ENCODE assay signal across 16 cellular contexts in genomic region chr6:134577998-134578397, GRCh38.
A peak's percentile ranks its signal among the peaks of the same experiment; 100 is the strongest.
DNase-seq lines count a peak whose midpoint lies in the region; FAIRE-seq and TF ChIP-seq lines count a peak whose summit lies in the region.
"Had no signal": no experiment of that assay in that cellular context is flagged by ENCODE, and none has a peak within 500 bp of the region (broad histone marks: within the 10 kb centered on the region; RNA-seq: fewer than 3 reads in every experiment).

No MANE protein-coding gene starts in this region.

- FAIRE-seq in kidney (lab: Jason Lieb, UNC) = no peak
- FAIRE-seq: RCC 7860 had no signal

- no peaks in the 10 kb centered on the region for H3K27me3 ChIP-seq in neural progenitor cell
- H3K27me3 ChIP-seq: ovary, spleen had no signal

- no peak overlapping the region for H2AFZ ChIP-seq in neural progenitor cell (replicated peaks)

- peak; percentile 21 for DNase-seq in NCI-H82 (lab: John Stamatoyannopoulos, UW)
- no peak for DNase-seq in NCI-H82 treated with DMSO at 0.1 percent for 48 hours (lab: John Stamatoyannopoulos, UW; ENCODE audit: unreplicated experiment)
- DNase-seq in NCI-H226 = peak; percentile 17
- no peak for DNase-seq in epithelial cell of proximal tubule (ENCODE audit: low read depth)
- DNase-seq in neural progenitor cell (ENCODE audit: low spot score) = peak; percentile 6
- no peak for DNase-seq in stimulated activated CD4-positive, alpha-beta T cell treated with anti-CD3 and anti-CD28 coated beads, Interleukin-4, amount 100 ng/mL, for 4 hours
- DNase-seq in kidney = no peak
- DNase-seq in NCI-H2029 (lab: John Stamatoyannopoulos, UW) = no peak
- DNase-seq: activated CD4-positive, alpha-beta T cell treated with anti-CD3 and anti-CD28 coated beads, Interleukin-2, amount 10 ng/mL, durations not matched to agents 24 days and 14 days; cortex of kidney; NCI-H1092; NCI-H446 treated with DMSO at 0.1 percent for 48 hours; ovary; spleen; T-helper 9 cell had no signal

- no peak overlapping the region for H3K4me2 ChIP-seq in neural progenitor cell

- H3K9me3 Mint-ChIP-seq in neural progenitor cell = no peaks in the 10 kb centered on the region

- H3K9me3 ChIP-seq in neural progenitor cell (ENCODE audit: low read depth) = no peaks in the 10 kb centered on the region
- H3K9me3 ChIP-seq in kidney (ENCODE audit: control insufficient read depth in 1 of 2, low read length in 2 of 2) = no peaks in the 10 kb centered on the region
- H3K9me3 ChIP-seq: ovary, spleen had no signal

- H4K20me1 ChIP-seq in neural progenitor cell (ENCODE audit: low read depth) = no peaks in the 10 kb centered on the region

- intact Hi-C loops in kidney (cut with DNase I) = no loop called here

- H3K27ac Mint-ChIP-seq in neural progenitor cell = no peak overlapping the region
- H3K27ac Mint-ChIP-seq: activated CD4-positive, alpha-beta T cell treated with anti-CD3 and anti-CD28 coated beads, Interleukin-2, amount 10 ng/mL, durations not matched to agents 24 days and 14 days had no signal

- H3K9ac ChIP-seq in neural progenitor cell (no peak overlapping the region), kidney (ENCODE audit: low read length in 2 of 2) (no peak overlapping the region)

- H3K4me1 ChIP-seq in neural progenitor cell (no peaks in the 10 kb centered on the region), kidney (ENCODE audit: control insufficient read depth in 1 of 2, insufficient read depth in 1 of 2, low read depth in 1 of 2, low read length in 2 of 2) (no peaks in the 10 kb centered on the region)
- H3K4me1 ChIP-seq: spleen had no signal

- H3K4me3 ChIP-seq in epithelial cell of proximal tubule (ENCODE audit: low read depth, low read length) (no peak overlapping the region), neural progenitor cell (no peak overlapping the region), kidney (ENCODE audit: low read length in 2 of 2) (no peak overlapping the region)
- H3K4me3 ChIP-seq: ovary, spleen had no signal

- peak; percentile 42 for TF ChIP-seq CTCF in epithelial cell of proximal tubule (conservative IDR thresholded peaks at IDR 0.05; ENCODE audit: low read depth, low read length)
- peak; percentile 18 for TF ChIP-seq CTCF in neural progenitor cell (IDR thresholded peaks at IDR 0.05)
- no peak for TF ChIP-seq CTCF in kidney (IDR thresholded peaks at IDR 0.05; ENCODE audit: borderline replicate concordance, extremely low read depth, insufficient read depth)

- H3F3A ChIP-seq in neural progenitor cell (ENCODE audit: low read depth) = no peaks in the 10 kb centered on the region

- H3K4me1 Mint-ChIP-seq in neural progenitor cell = no peaks in the 10 kb centered on the region

- no peak overlapping the region for H3K4me3 Mint-ChIP-seq in neural progenitor cell
- H3K4me3 Mint-ChIP-seq: activated CD4-positive, alpha-beta T cell treated with anti-CD3 and anti-CD28 coated beads, Interleukin-2, amount 10 ng/mL, durations not matched to agents 24 days and 14 days had no signal

- H3K36me3 Mint-ChIP-seq in neural progenitor cell = no peaks in the 10 kb centered on the region

- H3K27ac ChIP-seq in neural progenitor cell = no peak overlapping the region
- no peak overlapping the region for H3K27ac ChIP-seq in kidney (ENCODE audit: low read depth in 2 of 2, low read length in 2 of 2)
- H3K27ac ChIP-seq: ovary, spleen had no signal

- H3K79me2 ChIP-seq in neural progenitor cell (ENCODE audit: low read depth) = no peaks in the 10 kb centered on the region

- H3K27me3 Mint-ChIP-seq in neural progenitor cell (ENCODE audit: insufficient read depth, low read depth) = no peaks in the 10 kb centered on the region

- no peaks in the 10 kb centered on the region for H3K36me3 ChIP-seq in neural progenitor cell
- no peaks in the 10 kb centered on the region for H3K36me3 ChIP-seq in kidney (ENCODE audit: control insufficient read depth in 1 of 2, insufficient read depth in 2 of 2, low read length in 2 of 2)
- H3K36me3 ChIP-seq: ovary, spleen had no signal

Comparison
In these comparisons a context has a peak if more than half of its experiments do, and no peak if none do; other contexts are left out.
1. DNase-seq: peak in NCI-H82 (single experiment), NCI-H226 (single experiment) and neural progenitor cell (single experiment); none in NCI-H82 treated with DMSO at 0.1 percent for 48 hours (single experiment), epithelial cell of proximal tubule (single experiment), stimulated activated CD4-positive, alpha-beta T cell treated with anti-CD3 and anti-CD28 coated beads, Interleukin-4, amount 100 ng/mL, for 4 hours (0 of 2), kidney (single experiment) and NCI-H2029 (single experiment).